In the genomic region with DNA sequence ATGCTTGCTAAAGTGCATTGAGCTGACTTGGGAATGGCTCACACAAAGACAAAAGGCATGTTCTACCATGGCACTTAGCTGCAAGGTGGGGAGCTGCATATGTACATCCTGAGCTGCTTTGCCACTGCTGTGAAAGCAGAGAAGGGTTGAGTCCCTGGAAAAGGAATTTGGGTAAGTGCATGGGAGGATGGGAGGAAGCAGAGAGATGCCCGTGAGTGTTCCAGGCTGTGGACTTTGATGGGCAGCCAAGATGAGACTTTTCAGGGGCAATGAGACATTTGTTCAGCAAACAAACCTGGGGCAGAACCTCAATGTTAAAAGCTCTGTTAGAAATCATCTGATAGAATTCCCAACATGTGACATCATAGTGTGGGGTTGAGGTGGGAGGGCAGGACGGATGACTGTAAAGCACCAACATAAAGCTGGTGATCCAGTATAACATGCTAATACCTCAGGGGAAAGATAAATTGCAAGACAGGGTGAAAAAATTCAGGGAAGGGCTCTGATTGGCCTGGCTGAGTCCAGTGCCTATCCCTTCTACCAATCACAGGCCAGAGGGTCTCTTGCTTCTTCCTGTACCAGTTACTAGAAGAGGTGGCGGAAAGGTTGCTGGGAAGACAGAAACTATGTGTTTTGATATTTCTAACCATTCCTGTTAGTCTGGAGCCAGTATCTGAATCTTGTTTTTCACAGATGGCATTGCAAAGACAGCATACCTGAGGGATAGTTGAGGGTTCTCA, we compare ENCODE assay signal across 24 cellular contexts.
"Had no signal": no experiment of that assay in that cellular context is flagged by ENCODE, and none has a peak within 500 bp of the region (broad histone marks: within the 10 kb centered on the region; RNA-seq: fewer than 3 reads in every experiment).

No MANE protein-coding gene starts in this region.

- FAIRE-seq: colon, islet of Langerhans had no signal

- H3K27ac Mint-ChIP-seq: activated naive CD8-positive, alpha-beta T cell treated with anti-CD3 and anti-CD28 coated beads for 36 hours; activated T-cell treated with anti-CD3 and anti-CD28 coated beads, Interleukin-2, amount 50 U/mL, for 72 hours; nephron progenitor cell had no signal

- H3K27me3 ChIP-seq: body of pancreas, dorsolateral prefrontal cortex, uterus had no signal

- H3K27me3 Mint-ChIP-seq: activated naive CD8-positive, alpha-beta T cell treated with anti-CD3 and anti-CD28 coated beads for 36 hours had no signal

- DNase-seq: activated CD4-positive, alpha-beta T cell treated with anti-CD3 and anti-CD28 coated beads for 1 hour; activated effector memory CD4-positive, alpha-beta T cell treated with anti-CD3 and anti-CD28 coated beads, Interleukin-2, amount 50 U/mL, for 16 hours; activated naive CD8-positive, alpha-beta T cell treated with anti-CD3 and anti-CD28 coated beads for 36 hours; activated T-cell treated with anti-CD3 and anti-CD28 coated beads, Interleukin-2, amount 50 U/mL, for 72 hours; amniotic stem cell; body of pancreas; caudate nucleus; dorsolateral prefrontal cortex; foreskin melanocyte; glutamatergic neuron; hippocampal formation; midbrain; nephron progenitor cell; occipital lobe; retina; stimulated activated CD4-positive, alpha-beta T cell treated with anti-CD3 and anti-CD28 coated beads, Interleukin-2, amount 100 ng/mL, for 24 hours; stimulated activated naive CD8-positive, alpha-beta T cell treated with anti-CD3 and anti-CD28 coated beads, Interleukin-15, Interleukin-2, amounts not matched to agents 100 U/mL and 50 U/mL, for 24 hours; substantia nigra; tibial artery; uterus had no signal

- ATAC-seq: activated T-cell treated with anti-CD3 and anti-CD28 coated beads, Interleukin-2, amount 50 U/mL, for 72 hours; body of pancreas; stimulated activated naive CD8-positive, alpha-beta T cell treated with anti-CD3 and anti-CD28 coated beads, Interleukin-15, Interleukin-2, amounts not matched to agents 100 U/mL and 50 U/mL, for 24 hours had no signal

- H3K9me3 ChIP-seq: body of pancreas, tibial artery, uterus had no signal

- H3K4me1 ChIP-seq: body of pancreas, tibial artery, uterus had no signal

- H3K36me3 ChIP-seq: tibial artery, uterus, WERI-Rb-1 had no signal

- H3K27ac ChIP-seq: body of pancreas, dorsolateral prefrontal cortex, epithelial cell of prostate, tibial artery, uterus, WERI-Rb-1 had no signal

- H3K4me3 ChIP-seq: body of pancreas, dorsolateral prefrontal cortex, tibial artery, uterus had no signal

- H3K4me3 Mint-ChIP-seq: activated naive CD8-positive, alpha-beta T cell treated with anti-CD3 and anti-CD28 coated beads for 36 hours; activated T-cell treated with anti-CD3 and anti-CD28 coated beads, Interleukin-2, amount 50 U/mL, for 72 hours; nephron progenitor cell had no signal

- H3K9me3 Mint-ChIP-seq: activated naive CD8-positive, alpha-beta T cell treated with anti-CD3 and anti-CD28 coated beads for 36 hours; activated T-cell treated with anti-CD3 and anti-CD28 coated beads, Interleukin-2, amount 50 U/mL, for 72 hours had no signal
